28 cellular contexts compared by ENCODE assay signal in genomic region chr16:52529226-52529625, GRCh38. TPM values are rescaled to one million over a fixed set of nuclear protein-coding genes. Genes with fewer than 3 reads are reported as not detected.
"Had no signal": no experiment of that assay in that cellular context is flagged by ENCODE, and none has a peak within 500 bp of the region (broad histone marks: within the 10 kb centered on the region; RNA-seq: fewer than 3 reads in every experiment).

No MANE protein-coding gene starts in this region.

- H3K4me3 ChIP-seq: colonic mucosa, esophagus muscularis mucosa, gastroesophageal sphincter, heart left ventricle, hepatocyte, mucosa of descending colon, right atrium auricular region, smooth muscle cell, testis, tibial artery had no signal

- DNase-seq: colonic mucosa; effector CD8-positive, alpha-beta T cell; foreskin keratinocyte; heart left ventricle; mesenchymal stem cell; naive B cell; stimulated activated CD4-positive, alpha-beta T cell treated with anti-CD3 and anti-CD28 coated beads, Interleukin-12 subunit alpha, Interleukin-12 subunit beta, amount 100 ng/mL, for 4 hours; stimulated activated CD4-positive, alpha-beta T cell treated with anti-CD3 and anti-CD28 coated beads, Interleukin-1b, Interleukin-23, amount 100 ng/mL, for 48 hours; stimulated activated CD4-positive, alpha-beta T cell treated with anti-CD3 and anti-CD28 coated beads, Interleukin-4, amount 100 ng/mL, for 1 hour; stimulated activated CD8-positive, alpha-beta memory T cell treated with anti-CD3 and anti-CD28 coated beads, Interleukin-4, amount 100 ng/mL, for 48 hours; stimulated activated naive CD4-positive, alpha-beta T cell; substantia nigra; testis; tibial artery had no signal

- ATAC-seq: foreskin keratinocyte; gastroesophageal sphincter; heart left ventricle; natural killer cell treated with Interleukin-12 subunit alpha and Interleukin-12 subunit beta and Interleukin-15 and Interleukin-18, amount 100 ng/mL, for 72 hours; sciatic nerve had no signal

- H3K36me3 ChIP-seq: colonic mucosa, esophagus muscularis mucosa, gastroesophageal sphincter, heart left ventricle, right atrium auricular region, tibial artery had no signal

- H3K27me3 ChIP-seq: colonic mucosa, esophagus muscularis mucosa, foreskin keratinocyte, gastroesophageal sphincter, hepatocyte, right atrium auricular region, testis, tibial artery had no signal

- H3K9me3 ChIP-seq: colonic mucosa, esophagus muscularis mucosa, gastroesophageal sphincter, mucosa of descending colon, right atrium auricular region, testis, tibial artery had no signal

- H3K4me1 ChIP-seq: colonic mucosa, esophagus muscularis mucosa, foreskin keratinocyte, gastroesophageal sphincter, heart left ventricle, parathyroid adenoma, right atrium auricular region, testis, tibial artery had no signal

- H3K27ac ChIP-seq: colonic mucosa, esophagus muscularis mucosa, foreskin keratinocyte, gastroesophageal sphincter, heart left ventricle, hepatocyte, parathyroid adenoma, right atrium auricular region, testis, tibial artery had no signal

RNA-seq across cellular contexts. Expression of gene TOX3, which starts 17.7 kb away (rescaled TPM):
- total RNA-seq: chondrocyte; endothelial cell of umbilical vein; fibroblast of lung; foreskin keratinocyte; lung microvascular endothelial cell; natural killer cell treated with Interleukin-12 subunit alpha and Interleukin-12 subunit beta and Interleukin-15 and Interleukin-18, amount 100 ng/mL, for 72 hours; osteoblast; right atrium auricular region had no signal
